Comparison of ENCODE assay signal across 1 cellular context in the genomic region with DNA sequence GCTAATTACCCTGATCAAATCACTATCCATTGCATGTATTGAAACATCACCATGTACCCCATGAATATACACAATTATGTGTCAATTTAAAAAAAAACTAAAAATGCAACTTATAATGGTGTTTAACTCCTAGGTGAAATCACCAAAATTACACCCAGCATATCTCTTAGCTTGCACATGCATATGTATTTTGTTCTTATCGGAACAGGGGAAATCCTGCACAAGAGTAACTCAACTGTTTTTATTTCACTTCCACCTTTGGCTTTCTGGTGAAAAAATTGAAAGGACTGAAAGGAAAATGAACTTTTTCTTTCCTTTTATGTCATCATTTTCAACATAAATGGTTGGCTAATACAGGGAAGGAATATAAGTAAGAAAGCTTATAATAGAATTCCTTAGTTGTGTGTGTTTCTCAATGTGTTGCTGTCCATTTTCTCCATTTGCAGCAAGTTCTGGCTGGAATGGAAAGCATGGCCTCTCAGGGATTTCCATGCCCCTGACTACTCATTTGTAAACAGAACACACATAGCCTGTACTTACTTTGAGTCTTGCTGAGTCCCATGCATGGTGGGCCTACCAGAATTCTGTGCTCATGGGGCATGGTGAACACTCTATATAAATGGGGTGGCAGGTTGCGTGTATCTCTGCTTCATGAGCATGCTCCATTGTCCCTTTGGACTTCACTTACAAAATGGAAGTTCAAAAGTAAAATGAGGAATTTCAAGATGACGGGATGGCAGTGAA.
TF ChIP-seq lines count a peak whose summit lies in the region.

No MANE protein-coding gene starts in this region.

TF ChIP-seq in GM23338, 12 proteins besides CTCF, POLR2A, EP300 and RAD21 (continued from another document):
- TF ChIP-seq, protein P1, sequence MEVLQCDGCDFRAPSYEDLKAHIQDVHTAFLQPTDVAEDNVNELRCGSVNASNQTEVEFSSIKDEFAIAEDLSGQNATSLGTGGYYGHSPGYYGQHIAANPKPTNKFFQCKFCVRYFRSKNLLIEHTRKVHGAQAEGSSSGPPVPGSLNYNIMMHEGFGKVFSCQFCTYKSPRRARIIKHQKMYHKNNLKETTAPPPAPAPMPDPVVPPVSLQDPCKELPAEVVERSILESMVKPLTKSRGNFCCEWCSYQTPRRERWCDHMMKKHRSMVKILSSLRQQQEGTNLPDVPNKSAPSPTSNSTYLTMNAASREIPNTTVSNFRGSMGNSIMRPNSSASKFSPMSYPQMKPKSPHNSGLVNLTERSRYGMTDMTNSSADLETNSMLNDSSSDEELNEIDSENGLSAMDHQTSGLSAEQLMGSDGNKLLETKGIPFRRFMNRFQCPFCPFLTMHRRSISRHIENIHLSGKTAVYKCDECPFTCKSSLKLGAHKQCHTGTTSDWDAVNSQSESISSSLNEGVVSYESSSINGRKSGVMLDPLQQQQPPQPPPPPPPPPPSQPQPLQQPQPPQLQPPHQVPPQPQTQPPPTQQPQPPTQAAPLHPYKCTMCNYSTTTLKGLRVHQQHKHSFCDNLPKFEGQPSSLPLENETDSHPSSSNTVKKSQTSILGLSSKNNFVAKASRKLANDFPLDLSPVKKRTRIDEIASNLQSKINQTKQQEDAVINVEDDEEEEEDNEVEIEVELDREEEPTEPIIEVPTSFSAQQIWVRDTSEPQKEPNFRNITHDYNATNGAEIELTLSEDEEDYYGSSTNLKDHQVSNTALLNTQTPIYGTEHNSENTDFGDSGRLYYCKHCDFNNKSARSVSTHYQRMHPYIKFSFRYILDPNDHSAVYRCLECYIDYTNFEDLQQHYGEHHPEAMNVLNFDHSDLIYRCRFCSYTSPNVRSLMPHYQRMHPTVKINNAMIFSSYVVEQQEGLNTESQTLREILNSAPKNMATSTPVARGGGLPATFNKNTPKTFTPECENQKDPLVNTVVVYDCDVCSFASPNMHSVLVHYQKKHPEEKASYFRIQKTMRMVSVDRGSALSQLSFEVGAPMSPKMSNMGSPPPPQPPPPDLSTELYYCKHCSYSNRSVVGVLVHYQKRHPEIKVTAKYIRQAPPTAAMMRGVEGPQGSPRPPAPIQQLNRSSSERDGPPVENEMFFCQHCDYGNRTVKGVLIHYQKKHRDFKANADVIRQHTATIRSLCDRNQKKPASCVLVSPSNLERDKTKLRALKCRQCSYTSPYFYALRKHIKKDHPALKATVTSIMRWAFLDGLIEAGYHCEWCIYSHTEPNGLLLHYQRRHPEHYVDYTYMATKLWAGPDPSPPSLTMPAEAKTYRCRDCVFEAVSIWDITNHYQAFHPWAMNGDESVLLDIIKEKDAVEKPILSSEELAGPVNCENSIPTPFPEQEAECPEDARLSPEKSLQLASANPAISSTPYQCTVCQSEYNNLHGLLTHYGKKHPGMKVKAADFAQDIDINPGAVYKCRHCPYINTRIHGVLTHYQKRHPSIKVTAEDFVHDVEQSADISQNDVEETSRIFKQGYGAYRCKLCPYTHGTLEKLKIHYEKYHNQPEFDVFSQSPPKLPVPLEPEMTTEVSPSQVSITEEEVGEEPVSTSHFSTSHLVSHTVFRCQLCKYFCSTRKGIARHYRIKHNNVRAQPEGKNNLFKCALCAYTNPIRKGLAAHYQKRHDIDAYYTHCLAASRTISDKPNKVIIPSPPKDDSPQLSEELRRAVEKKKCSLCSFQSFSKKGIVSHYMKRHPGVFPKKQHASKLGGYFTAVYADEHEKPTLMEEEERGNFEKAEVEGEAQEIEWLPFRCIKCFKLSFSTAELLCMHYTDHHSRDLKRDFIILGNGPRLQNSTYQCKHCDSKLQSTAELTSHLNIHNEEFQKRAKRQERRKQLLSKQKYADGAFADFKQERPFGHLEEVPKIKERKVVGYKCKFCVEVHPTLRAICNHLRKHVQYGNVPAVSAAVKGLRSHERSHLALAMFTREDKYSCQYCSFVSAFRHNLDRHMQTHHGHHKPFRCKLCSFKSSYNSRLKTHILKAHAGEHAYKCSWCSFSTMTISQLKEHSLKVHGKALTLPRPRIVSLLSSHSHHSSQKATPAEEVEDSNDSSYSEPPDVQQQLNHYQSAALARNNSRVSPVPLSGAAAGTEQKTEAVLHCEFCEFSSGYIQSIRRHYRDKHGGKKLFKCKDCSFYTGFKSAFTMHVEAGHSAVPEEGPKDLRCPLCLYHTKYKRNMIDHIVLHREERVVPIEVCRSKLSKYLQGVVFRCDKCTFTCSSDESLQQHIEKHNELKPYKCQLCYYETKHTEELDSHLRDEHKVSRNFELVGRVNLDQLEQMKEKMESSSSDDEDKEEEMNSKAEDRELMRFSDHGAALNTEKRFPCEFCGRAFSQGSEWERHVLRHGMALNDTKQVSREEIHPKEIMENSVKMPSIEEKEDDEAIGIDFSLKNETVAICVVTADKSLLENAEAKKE (CRISPR knock-in tag; IDR thresholded peaks at IDR 0.05): no peak
- TF ChIP-seq NANOG (IDR thresholded peaks at IDR 0.05; ENCODE audit: borderline replicate concordance) (no peak), ZNF114 (CRISPR knock-in tag; IDR thresholded peaks at IDR 0.05) (no peak), JUNB (IDR thresholded peaks at IDR 0.05; ENCODE audit: unreplicated experiment) (no peak), ZNF331 (CRISPR knock-in tag; IDR thresholded peaks at IDR 0.05; ENCODE audit: low read depth) (no peak), EZH2 (IDR thresholded peaks at IDR 0.05; ENCODE audit: low read depth, unreplicated experiment) (no peak), POLR2AphosphoS5 (IDR thresholded peaks at IDR 0.05; ENCODE audit: low read depth) (no peak), STAT1 (IDR thresholded peaks at IDR 0.05; ENCODE audit: unreplicated experiment) (no peak), CREB1 (CRISPR knock-in tag; IDR thresholded peaks at IDR 0.05; ENCODE audit: low read depth) (no peak)
- TF ChIP-seq, protein P2, sequence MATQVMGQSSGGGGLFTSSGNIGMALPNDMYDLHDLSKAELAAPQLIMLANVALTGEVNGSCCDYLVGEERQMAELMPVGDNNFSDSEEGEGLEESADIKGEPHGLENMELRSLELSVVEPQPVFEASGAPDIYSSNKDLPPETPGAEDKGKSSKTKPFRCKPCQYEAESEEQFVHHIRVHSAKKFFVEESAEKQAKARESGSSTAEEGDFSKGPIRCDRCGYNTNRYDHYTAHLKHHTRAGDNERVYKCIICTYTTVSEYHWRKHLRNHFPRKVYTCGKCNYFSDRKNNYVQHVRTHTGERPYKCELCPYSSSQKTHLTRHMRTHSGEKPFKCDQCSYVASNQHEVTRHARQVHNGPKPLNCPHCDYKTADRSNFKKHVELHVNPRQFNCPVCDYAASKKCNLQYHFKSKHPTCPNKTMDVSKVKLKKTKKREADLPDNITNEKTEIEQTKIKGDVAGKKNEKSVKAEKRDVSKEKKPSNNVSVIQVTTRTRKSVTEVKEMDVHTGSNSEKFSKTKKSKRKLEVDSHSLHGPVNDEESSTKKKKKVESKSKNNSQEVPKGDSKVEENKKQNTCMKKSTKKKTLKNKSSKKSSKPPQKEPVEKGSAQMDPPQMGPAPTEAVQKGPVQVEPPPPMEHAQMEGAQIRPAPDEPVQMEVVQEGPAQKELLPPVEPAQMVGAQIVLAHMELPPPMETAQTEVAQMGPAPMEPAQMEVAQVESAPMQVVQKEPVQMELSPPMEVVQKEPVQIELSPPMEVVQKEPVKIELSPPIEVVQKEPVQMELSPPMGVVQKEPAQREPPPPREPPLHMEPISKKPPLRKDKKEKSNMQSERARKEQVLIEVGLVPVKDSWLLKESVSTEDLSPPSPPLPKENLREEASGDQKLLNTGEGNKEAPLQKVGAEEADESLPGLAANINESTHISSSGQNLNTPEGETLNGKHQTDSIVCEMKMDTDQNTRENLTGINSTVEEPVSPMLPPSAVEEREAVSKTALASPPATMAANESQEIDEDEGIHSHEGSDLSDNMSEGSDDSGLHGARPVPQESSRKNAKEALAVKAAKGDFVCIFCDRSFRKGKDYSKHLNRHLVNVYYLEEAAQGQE (IDR thresholded peaks at IDR 0.05; ENCODE audit: unreplicated experiment): no peak
- TF ChIP-seq, protein P3, sequence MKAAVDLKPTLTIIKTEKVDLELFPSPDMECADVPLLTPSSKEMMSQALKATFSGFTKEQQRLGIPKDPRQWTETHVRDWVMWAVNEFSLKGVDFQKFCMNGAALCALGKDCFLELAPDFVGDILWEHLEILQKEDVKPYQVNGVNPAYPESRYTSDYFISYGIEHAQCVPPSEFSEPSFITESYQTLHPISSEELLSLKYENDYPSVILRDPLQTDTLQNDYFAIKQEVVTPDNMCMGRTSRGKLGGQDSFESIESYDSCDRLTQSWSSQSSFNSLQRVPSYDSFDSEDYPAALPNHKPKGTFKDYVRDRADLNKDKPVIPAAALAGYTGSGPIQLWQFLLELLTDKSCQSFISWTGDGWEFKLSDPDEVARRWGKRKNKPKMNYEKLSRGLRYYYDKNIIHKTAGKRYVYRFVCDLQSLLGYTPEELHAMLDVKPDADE (IDR thresholded peaks at IDR 0.05): no peak
